In genomic region chr4:158535130-158535614, GRCh38 we compare ENCODE assay signal across 9 cellular contexts. TPM values are rescaled to one million over a fixed set of nuclear protein-coding genes. Genes with fewer than 3 reads are reported as not detected.
A peak's percentile ranks its signal among the peaks of the same experiment; 100 is the strongest.
DNase-seq lines count a peak whose midpoint lies in the region; ATAC-seq, FAIRE-seq and TF ChIP-seq lines count a peak whose summit lies in the region.
"Had no signal": no experiment of that assay in that cellular context is flagged by ENCODE, and none has a peak within 500 bp of the region (broad histone marks: within the 10 kb centered on the region; RNA-seq: fewer than 3 reads in every experiment).

No MANE protein-coding gene starts in this region.

- H3K4me3 ChIP-seq in liver (ENCODE audit: low read depth in 1 of 3, low read length in 3 of 3) (no peak overlapping the region), HepG2 (replicated peaks in 1 of 3; ENCODE audit: insufficient read depth in 1 of 3, low read depth in 2 of 3, low read length in 3 of 3) (no peak overlapping the region), thoracic aorta (no peak overlapping the region)

- no peak for TF ChIP-seq POLR2A in HepG2 (IDR thresholded peaks at IDR 0.05; ENCODE audit: insufficient read depth in 1 of 2, low read depth in 2 of 2, low read length in 2 of 2)

- DNase-seq in HepG2 (ENCODE audit: low spot score) (no peak), amniotic stem cell (lab: John Stamatoyannopoulos, UW) (peak; percentile 23), thoracic aorta (ENCODE audit: low spot score) (no peak), SW480 (ENCODE audit: low spot score) (no peak), DMS79 (lab: John Stamatoyannopoulos, UW) (no peak)
- DNase-seq: NCI-H1930 had no signal

- intact Hi-C loops in HepG2 (cut with micrococcal nuclease; ENCODE audit: unreplicated experiment) = no loop called here

- no peaks in the 10 kb centered on the region for H3K36me3 ChIP-seq in liver (ENCODE audit: control insufficient read depth in 4 of 4, insufficient read depth in 3 of 4, low read depth in 1 of 4, low read length in 3 of 4)
- H3K36me3 ChIP-seq in HepG2 (replicated peaks in 1 of 2; ENCODE audit: control insufficient read depth in 1 of 2, insufficient read depth in 2 of 2, low read length in 2 of 2) = no peaks in the 10 kb centered on the region
- no peaks in the 10 kb centered on the region for H3K36me3 ChIP-seq in thoracic aorta

- TF ChIP-seq EP300 in HepG2 (IDR thresholded peaks at IDR 0.05; ENCODE audit: low read depth in 2 of 2, low read length in 2 of 2) (no peak), HepG2 (CRISPR knock-in tag; IDR thresholded peaks at IDR 0.05; ENCODE audit: borderline replicate concordance) (no peak)

- no TSS peak for BruUV-seq in HepG2 (replicated peaks; lab: Mats Ljungman, UMichigan)

- CTCF ChIA-PET in HepG2 (lab: Yijun Ruan, JAX; ENCODE audit: low intra/inter-chr PET ratio, low total read pairs) = no interaction called here

- H3K27me3 ChIP-seq in liver (ENCODE audit: control insufficient read depth in 4 of 4, insufficient read depth in 4 of 4, low read length in 3 of 4) = no peaks in the 10 kb centered on the region
- H3K27me3 ChIP-seq in HepG2 (ENCODE audit: control insufficient read depth in 1 of 2, insufficient read depth in 2 of 2, low read length in 2 of 2) = no peaks in the 10 kb centered on the region
- no peaks in the 10 kb centered on the region for H3K27me3 ChIP-seq in thoracic aorta (replicated peaks; ENCODE audit: insufficient read depth)

- H3K9me3 ChIP-seq in liver (ENCODE audit: control insufficient read depth in 4 of 4, low read length in 3 of 4) (no peaks in the 10 kb centered on the region), HepG2 (ENCODE audit: low read length) (no peaks in the 10 kb centered on the region), thoracic aorta (no peaks in the 10 kb centered on the region)

- H3K27ac ChIP-seq in liver (ENCODE audit: low read depth in 1 of 2, low read length in 2 of 2) (no peak overlapping the region), HepG2 (ENCODE audit: extremely low read length, insufficient read depth, low read length) (no peak overlapping the region), thoracic aorta (no peak overlapping the region)

- H4K20me1 ChIP-seq in HepG2 (ENCODE audit: insufficient read depth, low read length) = no peaks in the 10 kb centered on the region

- TF ChIP-seq RAD21 in liver (IDR thresholded peaks at IDR 0.05) = no peak
- no peak for TF ChIP-seq RAD21 in HepG2 (CRISPR knock-in tag; IDR thresholded peaks at IDR 0.05)

- no peaks in the 10 kb centered on the region for H3K4me1 ChIP-seq in liver (ENCODE audit: control insufficient read depth in 4 of 4, insufficient read depth in 4 of 4, low read length in 3 of 4)
- no peaks in the 10 kb centered on the region for H3K4me1 ChIP-seq in HepG2 (ENCODE audit: insufficient read depth, low read length)
- H3K4me1 ChIP-seq in thoracic aorta (ENCODE audit: control insufficient read depth in 1 of 2, low read depth in 2 of 2) = peaks cover 0 to 7% of the 10 kb centered on the region in 2 donors

- H3K9ac ChIP-seq in liver (ENCODE audit: low read depth in 1 of 2, low read length in 2 of 2) (no peak overlapping the region), HepG2 (ENCODE audit: insufficient read depth, low read depth, low read length) (no peak overlapping the region)

- ATAC-seq in HepG2 (no peak), HG03558 (IDR thresholded peaks at IDR 0.05; ENCODE audit: extremely low read depth, unreplicated experiment) (peak; percentile 53), thoracic aorta (ENCODE audit: insufficient number of reproducible peaks, low FRiP score, low read depth) (peak; percentile 47), GM21619 (IDR thresholded peaks at IDR 0.05; ENCODE audit: unreplicated experiment) (no peak)

- H3K79me2 ChIP-seq in HepG2 (ENCODE audit: insufficient read depth, low read length) = no peaks in the 10 kb centered on the region

- POLR2A ChIA-PET in HepG2 (lab: Yijun Ruan, JAX) = no interaction called here

- in situ Hi-C loops in HepG2 (cut with HindIII; ENCODE audit: extremely low pct_ligation_motif_present, low pct_unique_long_range_greater_than_20kb) = no loop called here

- H2AFZ ChIP-seq in HepG2 (ENCODE audit: low read length) = no peak overlapping the region

- H3K4me2 ChIP-seq in HepG2 (ENCODE audit: low read depth, low read length) = no peak overlapping the region

- WGBS in liver = 77% methylated on average over 4 of the region's 4 CpGs
- 25% methylated on average over 4 of the region's 4 CpGs for WGBS in HepG2 (ENCODE audit: low lambda C conversion rate)

- TF ChIP-seq CTCF in liver (IDR thresholded peaks at IDR 0.05; ENCODE audit: low read depth, low read length, missing input control) = no peak
- no peak for TF ChIP-seq CTCF in HepG2 (CRISPR knock-in tag; IDR thresholded peaks at IDR 0.05)
- no peak for TF ChIP-seq CTCF in thoracic aorta (IDR thresholded peaks at IDR 0.05)

- FAIRE-seq in HepG2 (lab: Jason Lieb, UNC) = no peak

TF ChIP-seq in liver, 16 proteins besides CTCF, POLR2A, EP300 and RAD21:
- no peak for TF ChIP-seq FOXA2 (IDR thresholded peaks at IDR 0.05)
- TF ChIP-seq GABPA (IDR thresholded peaks at IDR 0.05 in 1 of 2, conservative IDR thresholded peaks at IDR 0.05 in 1 of 2) = no peak
- TF ChIP-seq NR2F2 (IDR thresholded peaks at IDR 0.05) = no peak
- TF ChIP-seq SP1 (IDR thresholded peaks at IDR 0.05) = peak; percentile 16

TF ChIP-seq in HepG2, 621 proteins besides CTCF, POLR2A, EP300 and RAD21 (continues in another document):
- no peak for TF ChIP-seq GFI1 (CRISPR knock-in tag; IDR thresholded peaks at IDR 0.05; ENCODE audit: borderline replicate concordance)
- no peak for TF ChIP-seq ZSCAN30 (CRISPR knock-in tag; IDR thresholded peaks at IDR 0.05)
- TF ChIP-seq ZBTB44 (CRISPR knock-in tag; IDR thresholded peaks at IDR 0.05) = no peak
- TF ChIP-seq CREM (IDR thresholded peaks at IDR 0.05) = no peak
- TF ChIP-seq CREM (CRISPR knock-in tag; IDR thresholded peaks at IDR 0.05) = no peak
- TF ChIP-seq ZFP37 (CRISPR knock-in tag; IDR thresholded peaks at IDR 0.05; ENCODE audit: borderline replicate concordance) = no peak
- TF ChIP-seq ZNF383 (CRISPR knock-in tag; IDR thresholded peaks at IDR 0.05; ENCODE audit: borderline replicate concordance) = no peak
- TF ChIP-seq ZNF543 (CRISPR knock-in tag; IDR thresholded peaks at IDR 0.05) = no peak
- TF ChIP-seq NFKB2 (CRISPR knock-in tag; IDR thresholded peaks at IDR 0.05; ENCODE audit: borderline replicate concordance) = no peak
- no peak for TF ChIP-seq KDM6A (CRISPR knock-in tag; IDR thresholded peaks at IDR 0.05; ENCODE audit: low read depth)
- TF ChIP-seq ZKSCAN1 (IDR thresholded peaks at IDR 0.05; ENCODE audit: low read length) = no peak
- no peak for TF ChIP-seq RFX5 (IDR thresholded peaks at IDR 0.05; ENCODE audit: low read depth, low read length)
- TF ChIP-seq ZSCAN21 (CRISPR knock-in tag; IDR thresholded peaks at IDR 0.05; ENCODE audit: borderline replicate concordance) = no peak

RNA-seq across cellular contexts. Expression of gene RXFP1, which starts 13.5 kb away (rescaled TPM):
- total RNA-seq in liver = 1 to 10 TPM in 1 of 2 donors, under 1 TPM in 1; 0.42 to 1.5 TPM
- polyA plus RNA-seq in liver = 1 to 10 TPM in 1 of 2 donors, under 1 TPM in 1; 0.24 to 1.2 TPM
- not detected in 2 replicates for total RNA-seq in HepG2 (2016; rRNA removed; fragmentation: Illumina TruSeq; extraction: Trizol)
- total RNA-seq in HepG2 (2016; cell fraction: cytosol; rRNA removed; fragmentation: Illumina TruSeq; extraction: Trizol; ENCODE audit: low read depth) = not detected in 2 replicates
- not detected in 2 replicates for total RNA-seq in HepG2 (2016; cell fraction: insoluble cytoplasmic fraction; rRNA removed; fragmentation: Illumina TruSeq; extraction: Trizol)
- total RNA-seq in HepG2 (2016; cell fraction: membrane; rRNA removed; fragmentation: Illumina TruSeq; extraction: Trizol) = not detected in 2 replicates
- not detected in 2 replicates for total RNA-seq in HepG2 (2016; cell fraction: nucleus; rRNA removed; fragmentation: Illumina TruSeq; extraction: Trizol)
- polyA plus RNA-seq in HepG2 (2011; rRNA removed) = not detected in 2 replicates
- polyA plus RNA-seq in HepG2 (2011; cell fraction: cytosol; rRNA removed) = not detected in 2 replicates
- not detected in 2 replicates for polyA plus RNA-seq in HepG2 (2011; cell fraction: nucleus; rRNA removed)
- not detected in 2 replicates for polyA plus RNA-seq in HepG2 (2012)
- polyA plus RNA-seq in HepG2 (2016; cell fraction: cytosol; fragmentation: Illumina TruSeq; extraction: Trizol; ENCODE audit: low read depth) = not detected in 2 replicates
- not detected in 2 replicates for polyA plus RNA-seq in HepG2 (2016; cell fraction: insoluble cytoplasmic fraction; fragmentation: Illumina TruSeq; extraction: Trizol; ENCODE audit: low read depth)
- not detected in 2 replicates for polyA plus RNA-seq in HepG2 (2016; cell fraction: membrane; fragmentation: Illumina TruSeq; extraction: Trizol; ENCODE audit: low read depth)
- not detected in 2 replicates for polyA plus RNA-seq in HepG2 (2016; cell fraction: nucleus; fragmentation: Illumina TruSeq; extraction: Trizol; ENCODE audit: insufficient read depth, low read depth)
- not detected in 2 replicates for polyA minus RNA-seq in HepG2 (2011; rRNA and poly(A)+ RNA removed; ENCODE audit: low replicate concordance)
- polyA minus RNA-seq in HepG2 (2011; cell fraction: cytosol; rRNA and poly(A)+ RNA removed) = not detected in 2 replicates
- not detected in 2 replicates for polyA minus RNA-seq in HepG2 (2011; cell fraction: nucleus; rRNA and poly(A)+ RNA removed)
- 1 to 10 TPM in 1 of 2 donors, under 1 TPM in 1; 0.35 to 9.6 TPM for total RNA-seq in thoracic aorta

Comparison
In these comparisons a context has a peak if more than half of its experiments do, and no peak if none do; other contexts are left out.
1. ATAC-seq: peak in HG03558 (single experiment) and thoracic aorta (single experiment); none in HepG2 (single experiment) and GM21619 (single experiment).